In genomic region chr4:69330345-69330744, GRCh38 we compare ENCODE assay signal across 23 cellular contexts. TPM values are rescaled to one million over a fixed set of nuclear protein-coding genes. Genes with fewer than 3 reads are reported as not detected.
"Had no signal": no experiment of that assay in that cellular context is flagged by ENCODE, and none has a peak within 500 bp of the region (broad histone marks: within the 10 kb centered on the region; RNA-seq: fewer than 3 reads in every experiment).

No MANE protein-coding gene starts in this region.

- H3K36me3 ChIP-seq: breast epithelium, MG63 had no signal

- ATAC-seq: activated T-cell treated with anti-CD3 and anti-CD28 coated beads, Interleukin-2, amount 50 U/mL, for 4 hours; T-cell had no signal

- H3K27me3 ChIP-seq: breast epithelium, MG63 had no signal

- H3K4me3 ChIP-seq: breast epithelium, MG63 had no signal

- DNase-seq: activated CD4-positive, alpha-beta memory T cell treated with anti-CD3 and anti-CD28 coated beads for 36 hours; activated CD4-positive, alpha-beta T cell treated with anti-CD3 and anti-CD28 coated beads, Interleukin-2, amount 10 ng/mL, durations not matched to agents 7 days and 5 days; activated CD4-positive, CD25-positive, alpha-beta regulatory T cell; activated CD8-positive, alpha-beta memory T cell treated with anti-CD3 and anti-CD28 coated beads for 24 hours; activated gamma-delta T cell; activated naive CD4-positive, alpha-beta T cell treated with anti-CD3 and anti-CD28 coated beads for 36 hours; activated T-cell treated with anti-CD3 and anti-CD28 coated beads, Interleukin-2, amount 50 U/mL, for 4 hours; MG63; MV-4-11; NCI-H1092 treated with DMSO at 0.1 percent for 48 hours; NCI-H1417 treated with DMSO at 0.1 percent for 48 hours; NCI-H1694; NCI-H2029; NCI-H2107; NCI-H345; NCI-H510A treated with DMSO at 0.1 percent for 48 hours; NCI-H69; SIG-M5; T-cell; T-helper 2 cell; T1000 had no signal

- H3K4me1 ChIP-seq: breast epithelium had no signal

- H3K27ac ChIP-seq: breast epithelium had no signal

- H3K9me3 ChIP-seq: breast epithelium, MG63 had no signal

RNA-seq across cellular contexts. Expression of gene UGT2B28, which starts 50.1 kb away (rescaled TPM):
- total RNA-seq: activated CD4-positive, alpha-beta memory T cell treated with anti-CD3 and anti-CD28 coated beads for 36 hours; activated CD4-positive, alpha-beta T cell treated with anti-CD3 and anti-CD28 coated beads, Interleukin-2, amount 10 ng/mL, durations not matched to agents 7 days and 5 days; activated naive CD4-positive, alpha-beta T cell treated with anti-CD3 and anti-CD28 coated beads for 36 hours; activated T-cell treated with anti-CD3 and anti-CD28 coated beads, Interleukin-2, amount 50 U/mL, for 4 hours; RPMI7951; T-cell had no signal
